8 cellular contexts compared by ENCODE assay signal in genomic region chr1:233614743-233615521, GRCh38. TPM values are rescaled to one million over a fixed set of nuclear protein-coding genes. Genes with fewer than 3 reads are reported as not detected.
A peak's percentile ranks its signal among the peaks of the same experiment; 100 is the strongest.
DNase-seq lines count a peak whose midpoint lies in the region; ATAC-seq and TF ChIP-seq lines count a peak whose summit lies in the region.

No MANE protein-coding gene starts in this region.

- no peak for TF ChIP-seq CTCF in chondrocyte (IDR thresholded peaks at IDR 0.05)
- TF ChIP-seq CTCF in nephron (IDR thresholded peaks at IDR 0.05; ENCODE audit: unreplicated experiment in 3 of 3), result no peak

- H3K4me1 Mint-ChIP-seq in chondrocyte (ENCODE audit: low read depth), result peaks cover 10% of the 10 kb centered on the region
- H3K4me1 Mint-ChIP-seq in nephron, result peaks cover 24% of the 10 kb centered on the region

- H3K36me3 Mint-ChIP-seq in chondrocyte (ENCODE audit: low read depth), result no peaks in the 10 kb centered on the region
- no peaks in the 10 kb centered on the region for H3K36me3 Mint-ChIP-seq in nephron (ENCODE audit: low read depth)

- DNase-seq in NCI-H2227 (lab: John Stamatoyannopoulos, UW; ENCODE audit: unreplicated experiment) (peak; percentile 12), NCI-H2227 treated with DMSO at 0.1 percent for 48 hours (lab: John Stamatoyannopoulos, UW) (no peak), chondrocyte (ENCODE audit: low spot score) (no peak), islet precursor cell (no peak), NCI-H1436 treated with DMSO at 0.1 percent for 48 hours (lab: John Stamatoyannopoulos, UW) (no peak)
- DNase-seq in stimulated activated CD4-positive, alpha-beta T cell treated with anti-CD3 and anti-CD28 coated beads, Interleukin-4, amount 100 ng/mL, for 24 hours, result no peak

- peak; percentile 51 for ATAC-seq in HG03342 (IDR thresholded peaks at IDR 0.05; ENCODE audit: unreplicated experiment)

- H3K27ac Mint-ChIP-seq in chondrocyte (ENCODE audit: unreplicated experiment) (no peak overlapping the region), nephron (peak overlapping the region in 1 of 3 experiments; percentile 44)

- H3K9me3 Mint-ChIP-seq in chondrocyte (ENCODE audit: low read depth) (no peaks in the 10 kb centered on the region), nephron (no peaks in the 10 kb centered on the region)

- H3K27me3 Mint-ChIP-seq in chondrocyte (ENCODE audit: low read depth) (peaks cover 56% of the 10 kb centered on the region), nephron (ENCODE audit: low read depth) (peaks cover 80% of the 10 kb centered on the region)

- peak overlapping the region; percentile 52 for H3K4me3 Mint-ChIP-seq in chondrocyte (ENCODE audit: unreplicated experiment)
- peak overlapping the region; percentile 71 to 95 (median 82) for H3K4me3 Mint-ChIP-seq in nephron

RNA-seq across cellular contexts. Expression of gene KCNK1, which starts 1.0 kb away (rescaled TPM):
- 0.24 to 0.37 TPM (median 0.31 TPM) in 3 replicates for total RNA-seq in chondrocyte
